27 cellular contexts compared by ENCODE assay signal in genomic region chr17:78472035-78472905, GRCh38.
A peak's percentile ranks its signal among the peaks of the same experiment; 100 is the strongest.
DNase-seq lines count a peak whose midpoint lies in the region; ATAC-seq, FAIRE-seq and TF ChIP-seq lines count a peak whose summit lies in the region.
"Had no signal": no experiment of that assay in that cellular context is flagged by ENCODE, and none has a peak within 500 bp of the region (broad histone marks: within the 10 kb centered on the region; RNA-seq: fewer than 3 reads in every experiment).

No MANE protein-coding gene starts in this region.

- ATAC-seq in GM23338: peak; percentile 23; the same call in 2 of the 3 replicates
- ATAC-seq in T-helper 17 cell: no peak
- ATAC-seq in stimulated activated effector memory CD8-positive, alpha-beta T cell treated with anti-CD3 and anti-CD28 coated beads, Interleukin-12 subunit alpha, Interleukin-12 subunit beta, amount 100 ng/mL, for 72 hours: no peak
- ATAC-seq: gastroesophageal sphincter; naive thymus-derived CD8-positive, alpha-beta T cell had no signal

- no peaks in the 10 kb centered on the region for H3K79me2 ChIP-seq in GM23338 (replicated peaks; ENCODE audit: insufficient read depth)

- peak; percentile 74 for DNase-seq in GM13977 (ENCODE audit: low spot score)
- no peak for DNase-seq in GM23338 (ENCODE audit: low spot score)
- DNase-seq in T-helper 17 cell: no peak
- DNase-seq in stimulated activated effector memory CD8-positive, alpha-beta T cell treated with anti-CD3 and anti-CD28 coated beads, Interleukin-12 subunit alpha, Interleukin-12 subunit beta, amount 100 ng/mL, for 72 hours (ENCODE audit: low spot score in 2 of 2): no peak
- DNase-seq in endothelial cell (ENCODE audit: low spot score): no peak
- no peak for DNase-seq in cerebellum (ENCODE audit: low spot score)
- no peak for DNase-seq in RCC 7860 (ENCODE audit: low spot score)
- DNase-seq: activated CD4-positive, alpha-beta T cell treated with anti-CD3 and anti-CD28 coated beads for 48 hours; CD4-positive, alpha-beta memory T cell; hippocampal formation; left ventricle myocardium inferior; midbrain; naive thymus-derived CD8-positive, alpha-beta T cell; NCI-H1105 treated with DMSO at 0.1 percent for 48 hours; NCI-H2029; NCI-H69; ovary; SK-N-SH; stimulated activated CD4-positive, alpha-beta T cell treated with anti-CD3 and anti-CD28 coated beads, Interleukin-4, amount 100 ng/mL, for 1 hour; stimulated activated naive CD4-positive, alpha-beta T cell treated with Interleukin-2 at 50 U/mL for 16 hours had no signal

- peaks cover 3% of the 10 kb centered on the region; the same call in 2 of the 3 replicates for H3K4me1 Mint-ChIP-seq in GM23338
- H3K4me1 Mint-ChIP-seq in T-helper 17 cell: peaks cover 3% of the 10 kb centered on the region
- H3K4me1 Mint-ChIP-seq in stimulated activated effector memory CD8-positive, alpha-beta T cell treated with anti-CD3 and anti-CD28 coated beads, Interleukin-12 subunit alpha, Interleukin-12 subunit beta, amount 100 ng/mL, for 72 hours: peaks cover 29% of the 10 kb centered on the region
- H3K4me1 Mint-ChIP-seq in endothelial cell (ENCODE audit: unreplicated experiment): no peaks in the 10 kb centered on the region
- H3K4me1 Mint-ChIP-seq: activated naive CD4-positive, alpha-beta T cell treated with anti-CD3 and anti-CD28 coated beads, Interleukin-2, amount 50 U/mL, for 24 hours had no signal

- TF ChIP-seq CTCF in GM13977 (IDR thresholded peaks at IDR 0.05; ENCODE audit: extremely low read depth, insufficient read depth, missing control alignments) (no peak), GM23338 (conservative IDR thresholded peaks at IDR 0.05; ENCODE audit: low read depth in 2 of 2) (no peak), endothelial cell (IDR thresholded peaks at IDR 0.05; ENCODE audit: unreplicated experiment) (no peak)

- H3K4me3 ChIP-seq in GM23338: no peak overlapping the region
- H3K4me3 ChIP-seq: coronary artery, gastroesophageal sphincter, left ventricle myocardium inferior, ovary, right atrium auricular region, thoracic aorta had no signal

- in situ Hi-C loops in GM13977 (cut with MboI; ENCODE audit: low pct_unique_long_range_greater_than_20kb, low sequenced_read_pairs, unreplicated experiment): no loop called here

- no peaks in the 10 kb centered on the region for H3K9me3 ChIP-seq in T-helper 17 cell (ENCODE audit: control insufficient read depth, low read length, poor library complexity, severe bottlenecking)
- H3K9me3 ChIP-seq: gastroesophageal sphincter, left ventricle myocardium inferior, ovary, right atrium auricular region, SK-N-SH, thoracic aorta had no signal

- H3K27me3 ChIP-seq in GM23338 (ENCODE audit: insufficient read depth): no peaks in the 10 kb centered on the region
- H3K27me3 ChIP-seq: ovary, right atrium auricular region had no signal

- H4K20me1 ChIP-seq in GM23338 (replicated peaks; ENCODE audit: insufficient read depth): no peaks in the 10 kb centered on the region

- no peak for FAIRE-seq in RCC 7860 (lab: Jason Lieb, UNC)
- FAIRE-seq: bronchial epithelial cell had no signal

- no peaks in the 10 kb centered on the region for H3K9me2 ChIP-seq in GM23338 (ENCODE audit: insufficient read depth)
- H3K9me2 ChIP-seq: SK-N-SH had no signal

- H3K36me3 ChIP-seq in GM23338 (ENCODE audit: insufficient read depth): no peaks in the 10 kb centered on the region
- H3K36me3 ChIP-seq: gastroesophageal sphincter, left ventricle myocardium inferior, ovary, right atrium auricular region, thoracic aorta had no signal

- no peak overlapping the region for H3K27ac ChIP-seq in GM23338 (ENCODE audit: low read depth)
- H3K27ac ChIP-seq: coronary artery, gastroesophageal sphincter, left ventricle myocardium inferior, right atrium auricular region, thoracic aorta had no signal

- H3K4me1 ChIP-seq in GM23338 (ENCODE audit: insufficient read depth): no peaks in the 10 kb centered on the region
- H3K4me1 ChIP-seq: gastroesophageal sphincter, left ventricle myocardium inferior, right atrium auricular region had no signal

- H3K27me3 Mint-ChIP-seq in GM23338 (ENCODE audit: insufficient read depth, low read depth, poor library complexity) (peaks cover 3% of the 10 kb centered on the region), T-helper 17 cell (peaks cover 7% of the 10 kb centered on the region), endothelial cell (ENCODE audit: unreplicated experiment) (no peaks in the 10 kb centered on the region)
- H3K27me3 Mint-ChIP-seq: activated naive CD4-positive, alpha-beta T cell treated with anti-CD3 and anti-CD28 coated beads, Interleukin-2, amount 50 U/mL, for 24 hours had no signal

- H3K4me2 ChIP-seq in GM23338: no peak overlapping the region
- H3K4me2 ChIP-seq: SK-N-SH had no signal

- H2AFZ ChIP-seq in GM23338: peak overlapping the region; percentile 47; the same call in 1 of the 2 replicates

- H3K27ac Mint-ChIP-seq in GM23338: no peak overlapping the region
- H3K27ac Mint-ChIP-seq in T-helper 17 cell: no peak overlapping the region
- peak overlapping the region; percentile 43 for H3K27ac Mint-ChIP-seq in stimulated activated effector memory CD8-positive, alpha-beta T cell treated with anti-CD3 and anti-CD28 coated beads, Interleukin-12 subunit alpha, Interleukin-12 subunit beta, amount 100 ng/mL, for 72 hours
- no peak overlapping the region for H3K27ac Mint-ChIP-seq in endothelial cell (ENCODE audit: unreplicated experiment)
- H3K27ac Mint-ChIP-seq: activated T-helper 1 cell treated with anti-CD3 and anti-CD28 coated beads, Interleukin-12 subunit alpha, Interleukin-12 subunit beta, Interleukin-2, Interleukin-4 antibody, amounts not matched to agents 30 ng/mL and 10 ng/mL and 1 ng/mL, durations not matched to agents 14 hours and 24 hours and 36 hours; CD4-positive, alpha-beta memory T cell had no signal

- H3K36me3 Mint-ChIP-seq in GM23338 (ENCODE audit: low read depth) (no peaks in the 10 kb centered on the region), T-helper 17 cell (ENCODE audit: low read depth) (no peaks in the 10 kb centered on the region), endothelial cell (ENCODE audit: low read depth, unreplicated experiment) (no peaks in the 10 kb centered on the region)
- peaks cover 5% of the 10 kb centered on the region for H3K36me3 Mint-ChIP-seq in stimulated activated effector memory CD8-positive, alpha-beta T cell treated with anti-CD3 and anti-CD28 coated beads, Interleukin-12 subunit alpha, Interleukin-12 subunit beta, amount 100 ng/mL, for 72 hours
- H3K36me3 Mint-ChIP-seq: activated naive CD4-positive, alpha-beta T cell treated with anti-CD3 and anti-CD28 coated beads, Interleukin-2, amount 50 U/mL, for 24 hours; CD4-positive, alpha-beta memory T cell; naive thymus-derived CD8-positive, alpha-beta T cell had no signal

- H3K4me3 Mint-ChIP-seq in GM23338 (no peak overlapping the region), T-helper 17 cell (peak overlapping the region; percentile 12), endothelial cell (ENCODE audit: unreplicated experiment) (no peak overlapping the region)
- H3K4me3 Mint-ChIP-seq in stimulated activated effector memory CD8-positive, alpha-beta T cell treated with anti-CD3 and anti-CD28 coated beads, Interleukin-12 subunit alpha, Interleukin-12 subunit beta, amount 100 ng/mL, for 72 hours: peak overlapping the region; percentile 18
- H3K4me3 Mint-ChIP-seq: activated naive CD4-positive, alpha-beta T cell treated with anti-CD3 and anti-CD28 coated beads, Interleukin-2, amount 50 U/mL, for 24 hours; activated T-helper 1 cell treated with anti-CD3 and anti-CD28 coated beads, Interleukin-12 subunit alpha, Interleukin-12 subunit beta, Interleukin-2, Interleukin-4 antibody, amounts not matched to agents 30 ng/mL and 10 ng/mL and 1 ng/mL, durations not matched to agents 14 hours and 24 hours and 36 hours; naive thymus-derived CD8-positive, alpha-beta T cell had no signal

- H3F3A ChIP-seq in GM23338 (replicated peaks; ENCODE audit: low read depth): no peaks in the 10 kb centered on the region

- H3K9me3 Mint-ChIP-seq in GM23338 (peaks cover 13% of the 10 kb centered on the region; the same call in 2 of the 3 replicates), endothelial cell (ENCODE audit: unreplicated experiment) (no peaks in the 10 kb centered on the region)
- H3K9me3 Mint-ChIP-seq in stimulated activated effector memory CD8-positive, alpha-beta T cell treated with anti-CD3 and anti-CD28 coated beads, Interleukin-12 subunit alpha, Interleukin-12 subunit beta, amount 100 ng/mL, for 72 hours: no peaks in the 10 kb centered on the region
- H3K9me3 Mint-ChIP-seq: activated naive CD4-positive, alpha-beta T cell treated with anti-CD3 and anti-CD28 coated beads, Interleukin-2, amount 50 U/mL, for 24 hours; activated T-helper 1 cell treated with anti-CD3 and anti-CD28 coated beads, Interleukin-12 subunit alpha, Interleukin-12 subunit beta, Interleukin-2, Interleukin-4 antibody, amounts not matched to agents 30 ng/mL and 10 ng/mL and 1 ng/mL, durations not matched to agents 14 hours and 24 hours and 36 hours; CD4-positive, alpha-beta memory T cell; naive thymus-derived CD8-positive, alpha-beta T cell had no signal

Comparison
In these comparisons a context has a peak if more than half of its experiments do, and no peak if none do; other contexts are left out.
1. H3K4me3 Mint-ChIP-seq: peak in T-helper 17 cell (single experiment) and stimulated activated effector memory CD8-positive, alpha-beta T cell treated with anti-CD3 and anti-CD28 coated beads, Interleukin-12 subunit alpha, Interleukin-12 subunit beta, amount 100 ng/mL, for 72 hours (single experiment); none in GM23338 (single experiment) and endothelial cell (single experiment).